ENCODE assay signal across 11 cellular contexts in genomic region chr7:157358041-157358752, GRCh38. TPM values are rescaled to one million over a fixed set of nuclear protein-coding genes. Genes with fewer than 3 reads are reported as not detected.
DNase-seq lines count a peak whose midpoint lies in the region; ATAC-seq and TF ChIP-seq lines count a peak whose summit lies in the region.
"Had no signal": no experiment of that assay in that cellular context is flagged by ENCODE, and none has a peak within 500 bp of the region (broad histone marks: within the 10 kb centered on the region; RNA-seq: fewer than 3 reads in every experiment).

No MANE protein-coding gene starts in this region.

- intact Hi-C loops in natural killer cell (cut with micrococcal nuclease), result loop anchor here (1.0 kb wide), 1 partner anchor 8 kb away; no protein-coding TSS in a partner anchor
- intact Hi-C loops in left ventricle myocardium superior (cut with micrococcal nuclease), result no loop called here
- intact Hi-C loops in sciatic nerve (cut with DNase I), result no loop called here

- H3K27me3 Mint-ChIP-seq in natural killer cell (ENCODE audit: low read depth in 2 of 2) (no peaks in the 10 kb centered on the region), type B pancreatic cell (no peaks in the 10 kb centered on the region)
- no peaks in the 10 kb centered on the region for H3K27me3 Mint-ChIP-seq in natural killer cell treated with Interleukin-12 subunit alpha and Interleukin-12 subunit beta and Interleukin-15 and Interleukin-18, amount 100 ng/mL, for 72 hours
- no peaks in the 10 kb centered on the region for H3K27me3 Mint-ChIP-seq in activated T-helper 17 cell treated with anti-CD3 and anti-CD28 coated beads, Interleukin-2, amount 50 U/mL, for 72 hours
- H3K27me3 Mint-ChIP-seq: naive B cell had no signal

- peaks cover 73 to 81% of the 10 kb centered on the region in 2 donors for H3K4me1 Mint-ChIP-seq in natural killer cell
- peaks cover 54 to 62% of the 10 kb centered on the region in 2 donors for H3K4me1 Mint-ChIP-seq in natural killer cell treated with Interleukin-12 subunit alpha and Interleukin-12 subunit beta and Interleukin-15 and Interleukin-18, amount 100 ng/mL, for 72 hours (ENCODE audit: low read depth in 2 of 2)
- H3K4me1 Mint-ChIP-seq in activated T-helper 17 cell treated with anti-CD3 and anti-CD28 coated beads, Interleukin-2, amount 50 U/mL, for 72 hours, result peaks cover 39% of the 10 kb centered on the region
- peaks cover 49% of the 10 kb centered on the region for H3K4me1 Mint-ChIP-seq in type B pancreatic cell (ENCODE audit: unreplicated experiment)

- peak overlapping the region; percentile 39 to 80 for H3K27ac Mint-ChIP-seq in natural killer cell
- peak overlapping the region in 1 of 2 donors; percentile 74 for H3K27ac Mint-ChIP-seq in natural killer cell treated with Interleukin-12 subunit alpha and Interleukin-12 subunit beta and Interleukin-15 and Interleukin-18, amount 100 ng/mL, for 72 hours
- H3K27ac Mint-ChIP-seq in activated T-helper 17 cell treated with anti-CD3 and anti-CD28 coated beads, Interleukin-2, amount 50 U/mL, for 72 hours, result peak overlapping the region; percentile 91
- H3K27ac Mint-ChIP-seq in type B pancreatic cell, result peak overlapping the region; percentile 82

- peaks cover 6% of the 10 kb centered on the region for H3K36me3 Mint-ChIP-seq in natural killer cell
- H3K36me3 Mint-ChIP-seq in natural killer cell treated with Interleukin-12 subunit alpha and Interleukin-12 subunit beta and Interleukin-15 and Interleukin-18, amount 100 ng/mL, for 72 hours, result peaks cover 20% of the 10 kb centered on the region
- peaks cover 95% of the 10 kb centered on the region for H3K36me3 Mint-ChIP-seq in activated T-helper 17 cell treated with anti-CD3 and anti-CD28 coated beads, Interleukin-2, amount 50 U/mL, for 72 hours (ENCODE audit: low read depth)
- peaks cover 36% of the 10 kb centered on the region for H3K36me3 Mint-ChIP-seq in type B pancreatic cell

- no peak for TF ChIP-seq CTCF in natural killer cell (IDR thresholded peaks at IDR 0.05)
- TF ChIP-seq CTCF in type B pancreatic cell (conservative IDR thresholded peaks at IDR 0.05), result no peak

- H3K4me3 Mint-ChIP-seq in natural killer cell (no peak overlapping the region), type B pancreatic cell (no peak overlapping the region)
- no peak overlapping the region for H3K4me3 Mint-ChIP-seq in natural killer cell treated with Interleukin-12 subunit alpha and Interleukin-12 subunit beta and Interleukin-15 and Interleukin-18, amount 100 ng/mL, for 72 hours
- H3K4me3 Mint-ChIP-seq in activated T-helper 17 cell treated with anti-CD3 and anti-CD28 coated beads, Interleukin-2, amount 50 U/mL, for 72 hours, result peak overlapping the region; percentile 71

- DNase-seq in natural killer cell (no peak), left ventricle myocardium superior (peak; percentile 54), type B pancreatic cell (ENCODE audit: extremely low spot score, unreplicated experiment) (no peak), hippocampal formation (lab: John Stamatoyannopoulos, UW) (no peak), sciatic nerve (ENCODE audit: low spot score) (no peak)
- no peak for DNase-seq in natural killer cell treated with Interleukin-12 subunit alpha and Interleukin-12 subunit beta and Interleukin-15 and Interleukin-18, amount 100 ng/mL, for 72 hours (ENCODE audit: low spot score)
- DNase-seq: naive B cell, NCI-H1048, SK-N-SH had no signal

- peak in 1 of 3 donors; percentile 18 for ATAC-seq in natural killer cell
- no peak for ATAC-seq in natural killer cell treated with Interleukin-12 subunit alpha and Interleukin-12 subunit beta and Interleukin-15 and Interleukin-18, amount 100 ng/mL, for 72 hours
- no peak for ATAC-seq in activated T-helper 17 cell treated with anti-CD3 and anti-CD28 coated beads, Interleukin-2, amount 50 U/mL, for 72 hours (replicated peaks)
- ATAC-seq in left ventricle myocardium superior, result peak; percentile 61
- no peak for ATAC-seq in HG03108 (IDR thresholded peaks at IDR 0.05; ENCODE audit: unreplicated experiment)
- no peak for ATAC-seq in sciatic nerve

- no peaks in the 10 kb centered on the region for H3K9me3 Mint-ChIP-seq in natural killer cell
- no peaks in the 10 kb centered on the region for H3K9me3 Mint-ChIP-seq in natural killer cell treated with Interleukin-12 subunit alpha and Interleukin-12 subunit beta and Interleukin-15 and Interleukin-18, amount 100 ng/mL, for 72 hours
- H3K9me3 Mint-ChIP-seq in activated T-helper 17 cell treated with anti-CD3 and anti-CD28 coated beads, Interleukin-2, amount 50 U/mL, for 72 hours, result no peaks in the 10 kb centered on the region
- H3K9me3 Mint-ChIP-seq in type B pancreatic cell, result no peaks in the 10 kb centered on the region
- H3K9me3 Mint-ChIP-seq: naive B cell had no signal

RNA-seq across cellular contexts. Expression of gene DNAJB6, which starts 21.4 kb away (rescaled TPM):
- 100 to 1,000 TPM; 309 to 343 (median 340) TPM for total RNA-seq in natural killer cell
- 100 to 1,000 TPM; 139 to 145 TPM for total RNA-seq in natural killer cell treated with Interleukin-12 subunit alpha and Interleukin-12 subunit beta and Interleukin-15 and Interleukin-18, amount 100 ng/mL, for 72 hours
- 100 to 1,000 TPM; 113 to 118 TPM for total RNA-seq in activated T-helper 17 cell treated with anti-CD3 and anti-CD28 coated beads, Interleukin-2, amount 50 U/mL, for 72 hours
- 193 TPM for total RNA-seq in left ventricle myocardium superior
- total RNA-seq in type B pancreatic cell (ENCODE audit: low replicate concordance), result 97.2 and 107 TPM in 2 replicates
- total RNA-seq in sciatic nerve, result 129 TPM
